16 cellular contexts compared by ENCODE assay signal in genomic region chrX:101749436-101749835, GRCh38.
"Had no signal": no experiment of that assay in that cellular context is flagged by ENCODE, and none has a peak within 500 bp of the region (broad histone marks: within the 10 kb centered on the region; RNA-seq: fewer than 3 reads in every experiment).

No MANE protein-coding gene starts in this region.

- H3K4me3 ChIP-seq: dorsolateral prefrontal cortex, left lung, ovary, upper lobe of left lung had no signal

- H3K4me1 Mint-ChIP-seq: activated B cell treated with CpG ODN at 0.5 μM for 24 hours; activated CD4-positive, alpha-beta T cell treated with anti-CD3 and anti-CD28 coated beads, Interleukin-2, amount 10 ng/mL, durations not matched to agents 24 days and 14 days; activated T-helper 17 cell treated with anti-CD3 and anti-CD28 coated beads, Interleukin-2, amount 50 U/mL, for 72 hours; neural crest cell; T-helper 17 cell had no signal

- H3K9me3 ChIP-seq: left lung, ovary, upper lobe of left lung had no signal

- ATAC-seq: activated T-helper 17 cell treated with anti-CD3 and anti-CD28 coated beads, Interleukin-2, amount 50 U/mL, for 72 hours; esophagus mucosa; left lung; T-helper 17 cell had no signal

- H3K27me3 ChIP-seq: brain microvascular endothelial cell, ovary, upper lobe of left lung had no signal

- H3K9me3 Mint-ChIP-seq: activated B cell treated with CpG ODN at 0.5 μM for 24 hours; activated CD4-positive, alpha-beta T cell treated with anti-CD3 and anti-CD28 coated beads, Interleukin-2, amount 10 ng/mL, durations not matched to agents 24 days and 14 days; activated naive CD4-positive, alpha-beta T cell treated with anti-CD3 and anti-CD28 coated beads for 36 hours; activated T-helper 17 cell treated with anti-CD3 and anti-CD28 coated beads, Interleukin-2, amount 50 U/mL, for 72 hours; neural crest cell had no signal

- H3K27ac Mint-ChIP-seq: activated B cell treated with CpG ODN at 0.5 μM for 24 hours; activated CD4-positive, alpha-beta T cell treated with anti-CD3 and anti-CD28 coated beads, Interleukin-2, amount 10 ng/mL, durations not matched to agents 24 days and 14 days; activated naive CD4-positive, alpha-beta T cell treated with anti-CD3 and anti-CD28 coated beads for 36 hours; activated T-helper 17 cell treated with anti-CD3 and anti-CD28 coated beads, Interleukin-2, amount 50 U/mL, for 72 hours; T-helper 17 cell had no signal

- H3K27ac ChIP-seq: brain microvascular endothelial cell, dorsolateral prefrontal cortex, left lung, ovary, upper lobe of left lung had no signal

- H3K4me1 ChIP-seq: left lung, upper lobe of left lung had no signal

- H3K4me3 Mint-ChIP-seq: activated B cell treated with CpG ODN at 0.5 μM for 24 hours; activated CD4-positive, alpha-beta T cell treated with anti-CD3 and anti-CD28 coated beads, Interleukin-2, amount 10 ng/mL, durations not matched to agents 24 days and 14 days; activated naive CD4-positive, alpha-beta T cell treated with anti-CD3 and anti-CD28 coated beads for 36 hours; activated T-helper 17 cell treated with anti-CD3 and anti-CD28 coated beads, Interleukin-2, amount 50 U/mL, for 72 hours; neural crest cell; T-helper 17 cell had no signal

- DNase-seq: activated B cell treated with CpG ODN at 0.5 μM for 24 hours; activated CD4-positive, alpha-beta T cell treated with anti-CD3 and anti-CD28 coated beads, Interleukin-2, amount 10 ng/mL, durations not matched to agents 24 days and 14 days; activated naive CD4-positive, alpha-beta T cell treated with anti-CD3 and anti-CD28 coated beads for 36 hours; activated T-cell treated with anti-CD3 and anti-CD28 coated beads for 4 hours; brain microvascular endothelial cell; dorsolateral prefrontal cortex; head of caudate nucleus; left lung; ovary; stimulated activated CD4-positive, alpha-beta T cell treated with anti-CD3 and anti-CD28 coated beads, Interleukin-2, amount 100 ng/mL, for 48 hours; stimulated activated naive CD4-positive, alpha-beta T cell treated with Interleukin-2 at 50 U/mL for 16 hours; T-helper 17 cell; upper lobe of left lung had no signal

- H3K36me3 ChIP-seq: brain microvascular endothelial cell, left lung, ovary, upper lobe of left lung had no signal
